ENCODE assay signal across 1 cellular context in the genomic region with DNA sequence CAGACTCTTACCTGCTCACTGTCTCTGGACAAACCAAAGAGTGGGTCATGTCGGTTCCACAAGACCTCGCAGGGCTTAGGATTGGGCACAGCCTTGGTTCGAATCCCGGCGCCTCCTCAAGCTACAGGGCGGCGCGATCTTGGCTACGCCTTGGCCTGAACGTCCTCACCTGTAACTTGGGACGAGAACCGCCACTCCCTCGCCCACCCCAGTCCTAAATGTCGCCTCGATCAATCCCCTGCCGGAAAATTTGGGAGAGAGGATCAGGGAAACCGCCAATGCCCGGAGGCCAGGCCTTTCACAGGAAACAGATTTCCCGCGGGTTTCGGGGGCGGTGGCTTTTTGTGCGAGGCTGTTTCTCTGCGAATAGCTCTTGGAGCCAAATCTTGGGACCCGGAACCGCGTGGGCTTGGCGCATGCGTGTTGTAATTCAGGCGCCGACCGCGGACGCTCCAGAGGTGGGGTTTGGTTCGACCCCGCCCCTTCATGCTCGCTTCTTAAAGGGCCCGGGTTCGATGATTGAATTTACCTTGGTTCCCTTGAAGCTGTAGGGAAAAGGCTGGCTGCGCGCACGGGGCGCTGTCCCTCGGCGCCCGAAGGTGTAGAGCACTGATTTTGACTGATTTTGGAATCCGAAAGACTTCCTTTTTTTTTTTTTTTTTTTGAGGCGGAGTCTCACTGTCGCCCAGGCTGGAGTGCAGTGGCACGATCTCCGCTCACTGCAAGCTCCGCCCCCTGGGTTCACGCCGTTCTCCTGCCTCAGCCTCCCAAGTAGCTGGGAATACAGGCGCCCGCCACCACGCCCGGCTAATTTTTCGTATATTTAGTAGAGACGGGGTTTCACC.
A peak's percentile ranks its signal among the peaks of the same experiment; 100 is the strongest.
TF ChIP-seq lines count a peak whose summit lies in the region.

Gene NR2C2AP, minus strand, starts transcription at position 403 of the 845 bp plus-strand sequence. Its CDS starts 354 bp downstream, at position 49.

TF ChIP-seq in K562, 482 proteins besides CTCF, POLR2A, EP300 and RAD21 (continued from another document and continues in another):
- no peak for TF ChIP-seq CHD7 (IDR thresholded peaks at IDR 0.05; ENCODE audit: low read depth, low read length)
- TF ChIP-seq BRD9 (IDR thresholded peaks at IDR 0.05; ENCODE audit: low read depth, partially characterized antibody) = no peak
- no peak for TF ChIP-seq CEBPG (CRISPR knock-in tag; IDR thresholded peaks at IDR 0.05)
- no peak for TF ChIP-seq CEBPG (tag; conservative IDR thresholded peaks at IDR 0.05 in 1 of 2, IDR thresholded peaks at IDR 0.05 in 1 of 2)
- TF ChIP-seq MNT (conservative IDR thresholded peaks at IDR 0.05) = peak; percentile 83 to 94
- no peak for TF ChIP-seq DNMT1 (IDR thresholded peaks at IDR 0.05)
- no peak for TF ChIP-seq ZNF133 (CRISPR knock-in tag; IDR thresholded peaks at IDR 0.05)
- TF ChIP-seq NFE2 (IDR thresholded peaks at IDR 0.05; ENCODE audit: low read depth) = no peak
- TF ChIP-seq ZBED1 (IDR thresholded peaks at IDR 0.05) = no peak
- TF ChIP-seq CBFA2T3 (IDR thresholded peaks at IDR 0.05) = no peak
- TF ChIP-seq, protein P1, sequence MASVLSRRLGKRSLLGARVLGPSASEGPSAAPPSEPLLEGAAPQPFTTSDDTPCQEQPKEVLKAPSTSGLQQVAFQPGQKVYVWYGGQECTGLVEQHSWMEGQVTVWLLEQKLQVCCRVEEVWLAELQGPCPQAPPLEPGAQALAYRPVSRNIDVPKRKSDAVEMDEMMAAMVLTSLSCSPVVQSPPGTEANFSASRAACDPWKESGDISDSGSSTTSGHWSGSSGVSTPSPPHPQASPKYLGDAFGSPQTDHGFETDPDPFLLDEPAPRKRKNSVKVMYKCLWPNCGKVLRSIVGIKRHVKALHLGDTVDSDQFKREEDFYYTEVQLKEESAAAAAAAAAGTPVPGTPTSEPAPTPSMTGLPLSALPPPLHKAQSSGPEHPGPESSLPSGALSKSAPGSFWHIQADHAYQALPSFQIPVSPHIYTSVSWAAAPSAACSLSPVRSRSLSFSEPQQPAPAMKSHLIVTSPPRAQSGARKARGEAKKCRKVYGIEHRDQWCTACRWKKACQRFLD (CRISPR knock-in tag; IDR thresholded peaks at IDR 0.05) = no peak
- no peak for TF ChIP-seq SMARCC2 (IDR thresholded peaks at IDR 0.05; ENCODE audit: low read depth)
- TF ChIP-seq, protein P2, sequence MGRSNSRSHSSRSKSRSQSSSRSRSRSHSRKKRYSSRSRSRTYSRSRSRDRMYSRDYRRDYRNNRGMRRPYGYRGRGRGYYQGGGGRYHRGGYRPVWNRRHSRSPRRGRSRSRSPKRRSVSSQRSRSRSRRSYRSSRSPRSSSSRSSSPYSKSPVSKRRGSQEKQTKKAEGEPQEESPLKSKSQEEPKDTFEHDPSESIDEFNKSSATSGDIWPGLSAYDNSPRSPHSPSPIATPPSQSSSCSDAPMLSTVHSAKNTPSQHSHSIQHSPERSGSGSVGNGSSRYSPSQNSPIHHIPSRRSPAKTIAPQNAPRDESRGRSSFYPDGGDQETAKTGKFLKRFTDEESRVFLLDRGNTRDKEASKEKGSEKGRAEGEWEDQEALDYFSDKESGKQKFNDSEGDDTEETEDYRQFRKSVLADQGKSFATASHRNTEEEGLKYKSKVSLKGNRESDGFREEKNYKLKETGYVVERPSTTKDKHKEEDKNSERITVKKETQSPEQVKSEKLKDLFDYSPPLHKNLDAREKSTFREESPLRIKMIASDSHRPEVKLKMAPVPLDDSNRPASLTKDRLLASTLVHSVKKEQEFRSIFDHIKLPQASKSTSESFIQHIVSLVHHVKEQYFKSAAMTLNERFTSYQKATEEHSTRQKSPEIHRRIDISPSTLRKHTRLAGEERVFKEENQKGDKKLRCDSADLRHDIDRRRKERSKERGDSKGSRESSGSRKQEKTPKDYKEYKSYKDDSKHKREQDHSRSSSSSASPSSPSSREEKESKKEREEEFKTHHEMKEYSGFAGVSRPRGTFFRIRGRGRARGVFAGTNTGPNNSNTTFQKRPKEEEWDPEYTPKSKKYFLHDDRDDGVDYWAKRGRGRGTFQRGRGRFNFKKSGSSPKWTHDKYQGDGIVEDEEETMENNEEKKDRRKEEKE (IDR thresholded peaks at IDR 0.05; ENCODE audit: borderline replicate concordance in 1 of 2, control insufficient read depth in 1 of 2, low read depth in 2 of 2, low read length in 1 of 2) = no peak
- TF ChIP-seq ZFP1 (CRISPR knock-in tag; IDR thresholded peaks at IDR 0.05) = no peak
- peak; percentile 63 for TF ChIP-seq EGR1 (conservative IDR thresholded peaks at IDR 0.05)
- TF ChIP-seq, protein P3, sequence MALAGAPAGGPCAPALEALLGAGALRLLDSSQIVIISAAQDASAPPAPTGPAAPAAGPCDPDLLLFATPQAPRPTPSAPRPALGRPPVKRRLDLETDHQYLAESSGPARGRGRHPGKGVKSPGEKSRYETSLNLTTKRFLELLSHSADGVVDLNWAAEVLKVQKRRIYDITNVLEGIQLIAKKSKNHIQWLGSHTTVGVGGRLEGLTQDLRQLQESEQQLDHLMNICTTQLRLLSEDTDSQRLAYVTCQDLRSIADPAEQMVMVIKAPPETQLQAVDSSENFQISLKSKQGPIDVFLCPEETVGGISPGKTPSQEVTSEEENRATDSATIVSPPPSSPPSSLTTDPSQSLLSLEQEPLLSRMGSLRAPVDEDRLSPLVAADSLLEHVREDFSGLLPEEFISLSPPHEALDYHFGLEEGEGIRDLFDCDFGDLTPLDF (CRISPR knock-in tag; IDR thresholded peaks at IDR 0.05) = no peak
- TF ChIP-seq SLC30A9 (CRISPR knock-in tag; IDR thresholded peaks at IDR 0.05) = no peak
- TF ChIP-seq HNRNPH1 (optimal IDR thresholded peaks at IDR 0.05; ENCODE audit: low read depth, low read length) = no peak
- TF ChIP-seq ZNF24 (IDR thresholded peaks at IDR 0.05) = no peak
- TF ChIP-seq CEBPZ (IDR thresholded peaks at IDR 0.05; ENCODE audit: borderline replicate concordance, low read depth, low read length) = no peak
- TF ChIP-seq GABPB2 (CRISPR knock-in tag; conservative IDR thresholded peaks at IDR 0.05) = no peak
- no peak for TF ChIP-seq SMARCB1 (IDR thresholded peaks at IDR 0.05; ENCODE audit: insufficient read length, low read depth)
- TF ChIP-seq RAD51 (IDR thresholded peaks at IDR 0.05; ENCODE audit: borderline replicate concordance, low read depth) = no peak
- TF ChIP-seq NELFE (IDR thresholded peaks at IDR 0.05; ENCODE audit: insufficient read depth, insufficient read length) = no peak
- no peak for TF ChIP-seq WHSC1 (IDR thresholded peaks at IDR 0.05; ENCODE audit: low read length)
- peak; percentile 47; the same call in 1 of the 2 replicates for TF ChIP-seq ADNP (tag; IDR thresholded peaks at IDR 0.05)
- no peak for TF ChIP-seq TAL1 (IDR thresholded peaks at IDR 0.05)
- TF ChIP-seq TEAD1 (CRISPR knock-in tag; IDR thresholded peaks at IDR 0.05) = no peak
- no peak for TF ChIP-seq TEAD4 (IDR thresholded peaks at IDR 0.05; ENCODE audit: low read length)
- no peak for TF ChIP-seq TEAD4 (CRISPR knock-in tag; IDR thresholded peaks at IDR 0.05; ENCODE audit: borderline replicate concordance)
- no peak for TF ChIP-seq ZNF696 (CRISPR knock-in tag; conservative IDR thresholded peaks at IDR 0.05)
- no peak for TF ChIP-seq FOS (IDR thresholded peaks at IDR 0.05; ENCODE audit: extremely low read depth, insufficient read length)
